8 cellular contexts compared by ENCODE assay signal in the genomic region with DNA sequence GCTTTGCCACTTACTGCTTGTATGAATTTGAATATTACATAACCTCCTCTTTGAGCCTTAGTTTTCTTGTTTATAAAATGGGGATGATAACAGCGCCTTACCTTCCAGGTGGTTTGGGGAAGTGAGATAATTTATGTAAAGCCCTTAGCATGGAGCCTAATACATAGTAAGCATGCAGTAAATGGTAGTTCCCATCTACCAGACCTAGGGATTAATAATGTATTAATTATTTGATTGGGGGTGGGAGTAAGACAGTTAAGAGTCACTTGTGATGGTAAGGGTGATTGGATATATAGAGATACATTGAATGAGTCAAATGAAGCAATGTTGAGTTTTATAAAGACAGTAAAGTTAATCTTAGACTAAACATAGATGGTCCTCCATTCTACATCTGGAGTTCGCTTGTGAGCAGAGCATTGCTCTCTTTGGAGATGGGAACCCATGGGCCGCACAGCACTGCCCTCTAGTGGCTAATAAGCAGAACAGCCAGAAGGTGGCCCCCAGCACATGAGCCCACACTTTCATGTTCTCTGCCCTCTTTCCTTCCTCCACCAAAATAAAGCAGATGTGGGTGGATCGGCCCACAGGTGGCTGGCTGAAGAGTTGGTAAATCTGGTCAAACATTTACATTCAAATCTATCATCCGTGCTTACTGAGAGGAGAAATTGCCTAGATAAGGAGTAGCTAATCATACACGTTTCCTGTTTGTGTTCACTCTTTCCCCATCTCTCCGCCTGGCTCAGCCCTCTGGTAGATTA. TPM values are rescaled to one million over a fixed set of nuclear protein-coding genes. Genes with fewer than 3 reads are reported as not detected.
DNase-seq lines count a peak whose midpoint lies in the region; ATAC-seq and TF ChIP-seq lines count a peak whose summit lies in the region.

No MANE protein-coding gene starts in this region.

- peak; percentile 98 for TF ChIP-seq CTCF in AG04450 (IDR thresholded peaks at IDR 0.05; ENCODE audit: low read depth, low read length)
- TF ChIP-seq CTCF in mesothelial cell of epicardium (IDR thresholded peaks at IDR 0.05; ENCODE audit: unreplicated experiment): peak; percentile 89

- DNase-seq in AG04450 (ENCODE audit: low read depth, low spot score): no peak
- DNase-seq in NCI-H748 treated with DMSO at 0.1 percent for 48 hours (lab: John Stamatoyannopoulos, UW): peak; percentile 46
- DNase-seq in activated CD4-positive, alpha-beta T cell treated with anti-CD3 and anti-CD28 coated beads, Interleukin-2, amount 50 U/mL, for 48 hours: peak; percentile 65 to 72
- DNase-seq in effector memory CD4-positive, alpha-beta T cell: peak; percentile 41 to 53 (median 46)
- DNase-seq in mesothelial cell of epicardium (ENCODE audit: low spot score in 2 of 2, unreplicated experiment in 2 of 2): peak in 1 of 2 experiments; percentile 72
- peak; percentile 37 to 48 for DNase-seq in stimulated activated CD8-positive, alpha-beta memory T cell treated with anti-CD3 and anti-CD28 coated beads, Interleukin-7, amount 100 ng/mL, for 4 hours (ENCODE audit: low read depth in 2 of 2)

- peak; percentile 77 for ATAC-seq in GM18511 (IDR thresholded peaks at IDR 0.05; ENCODE audit: unreplicated experiment)
- ATAC-seq in HG03432 (IDR thresholded peaks at IDR 0.05; ENCODE audit: unreplicated experiment): peak; percentile 80

- POLR2A ChIA-PET in AG04450 (lab: Yijun Ruan, JAX): no interaction called here

- H3K9me3 Mint-ChIP-seq in mesothelial cell of epicardium: no peaks in the 10 kb centered on the region

- CTCF ChIA-PET in AG04450 (lab: Charles Lee): interaction anchor here (0.7 to 2.2 kb wide), 26 partner anchors 9 to 167 kb away, joined by 3 to 38 read pairs (median 5); partner anchors contain the start of gene ACVR1B

- peaks cover 1% of the 10 kb centered on the region for H3K4me1 ChIP-seq in effector memory CD4-positive, alpha-beta T cell (ENCODE audit: control insufficient read depth, insufficient read depth, low read length, poor library complexity, severe bottlenecking)

- no peaks in the 10 kb centered on the region for H3K27me3 ChIP-seq in AG04450 (ENCODE audit: control insufficient read depth, insufficient read depth, low read length)
- no peaks in the 10 kb centered on the region for H3K27me3 ChIP-seq in effector memory CD4-positive, alpha-beta T cell (replicated peaks; ENCODE audit: control insufficient read depth, insufficient read depth, low read length, poor library complexity, severe bottlenecking)

- H3K27ac ChIP-seq in AG04450 (ENCODE audit: low read depth, low read length): no peak overlapping the region
- no peak overlapping the region for H3K27ac ChIP-seq in effector memory CD4-positive, alpha-beta T cell (ENCODE audit: insufficient read depth, low read length, poor library complexity, severe bottlenecking)

- H3K36me3 ChIP-seq in effector memory CD4-positive, alpha-beta T cell (ENCODE audit: control insufficient read depth, insufficient read depth, low read length): peaks cover 21% of the 10 kb centered on the region

- H3K27ac Mint-ChIP-seq in mesothelial cell of epicardium: no peak overlapping the region

- no peaks in the 10 kb centered on the region for H3K27me3 Mint-ChIP-seq in mesothelial cell of epicardium (ENCODE audit: low read depth)

- H3K9me3 ChIP-seq in AG04450 (ENCODE audit: control insufficient read depth, insufficient read depth, low read length): no peaks in the 10 kb centered on the region
- H3K9me3 ChIP-seq in effector memory CD4-positive, alpha-beta T cell (ENCODE audit: control insufficient read depth, low read length): no peaks in the 10 kb centered on the region

- no peak overlapping the region for H3K4me3 ChIP-seq in AG04450 (ENCODE audit: low read depth, low read length)
- H3K4me3 ChIP-seq in effector memory CD4-positive, alpha-beta T cell (ENCODE audit: insufficient read depth, low read depth, low read length, poor library complexity, severe bottlenecking): no peak overlapping the region

- peaks cover 3% of the 10 kb centered on the region for H3K4me1 Mint-ChIP-seq in mesothelial cell of epicardium

- H3K4me3 Mint-ChIP-seq in mesothelial cell of epicardium: no peak overlapping the region

- peaks cover 38% of the 10 kb centered on the region for H3K36me3 Mint-ChIP-seq in mesothelial cell of epicardium

RNA-seq across cellular contexts. Expression of gene TAMALIN, which starts 26.5 kb away (rescaled TPM):
- polyA plus RNA-seq in AG04450 (2011; rRNA removed): 7.2 and 7.4 TPM in 2 replicates
- 8.3 and 10.2 TPM in 2 replicates for polyA minus RNA-seq in AG04450 (2011; rRNA and poly(A)+ RNA removed)
- 20.3 to 24.3 TPM (median 22.0 TPM) in 3 replicates for total RNA-seq in mesothelial cell of epicardium

RNA-seq across cellular contexts. Expression of gene ACVR1B, which starts 28.7 kb away (rescaled TPM):
- 16.4 and 16.6 TPM in 2 replicates for polyA plus RNA-seq in AG04450 (2011; rRNA removed)
- polyA minus RNA-seq in AG04450 (2011; rRNA and poly(A)+ RNA removed): 19.7 and 20.3 TPM in 2 replicates
- total RNA-seq in mesothelial cell of epicardium: 31.2 to 31.3 TPM (median 31.2 TPM) in 3 replicates
